ENCODE assay signal across 31 cellular contexts in genomic region chr10:32854435-32854834, GRCh38.
"Had no signal": no experiment of that assay in that cellular context is flagged by ENCODE, and none has a peak within 500 bp of the region (broad histone marks: within the 10 kb centered on the region; RNA-seq: fewer than 3 reads in every experiment).

No MANE protein-coding gene starts in this region.

- H3K36me3 ChIP-seq: MG63, Peyer's patch, SJSA1 had no signal

- H3K27ac Mint-ChIP-seq: T-cell had no signal

- H3K9ac ChIP-seq: SK-N-SH had no signal

- H3K4me3 Mint-ChIP-seq: T-cell had no signal

- H3K27me3 Mint-ChIP-seq: T-cell had no signal

- H3K4me2 ChIP-seq: SK-N-SH had no signal

- H3K9me2 ChIP-seq: SK-N-SH had no signal

- ATAC-seq: T-cell had no signal

- H3K27ac ChIP-seq: Peyer's patch, SJSA1 had no signal

- DNase-seq: Kasumi-1, MG63, NCI-H1048, NCI-H1092 treated with DMSO at 0.1 percent for 48 hours, NCI-H1105 treated with DMSO at 0.1 percent for 48 hours, NCI-H1417, NCI-H1436, NCI-H146, NCI-H1694, NCI-H187, NCI-H1930, NCI-H2029 treated with DMSO at 0.1 percent for 48 hours, NCI-H2081 treated with DMSO at 0.1 percent for 48 hours, NCI-H2107, NCI-H2171, NCI-H226, NCI-H446 treated with DMSO at 0.1 percent for 48 hours, NCI-H510A, NCI-H524, NCI-H526, NCI-H69, NCI-H748 treated with DMSO at 0.1 percent for 48 hours, NCI-H82, Peyer's patch, Right ventricle myocardium superior, RPMI8226, SHP77 treated with DMSO at 0.1 percent for 48 hours, SK-N-SH, SW 1271, T-cell had no signal

- H3K4me3 ChIP-seq: MG63, Peyer's patch, SJSA1 had no signal

- H3K9me3 ChIP-seq: MG63, Peyer's patch, SJSA1, SK-N-SH had no signal

- H3K27me3 ChIP-seq: MG63, Peyer's patch, SJSA1 had no signal

- H3K4me1 ChIP-seq: Peyer's patch, SJSA1 had no signal
